In the genomic region with DNA sequence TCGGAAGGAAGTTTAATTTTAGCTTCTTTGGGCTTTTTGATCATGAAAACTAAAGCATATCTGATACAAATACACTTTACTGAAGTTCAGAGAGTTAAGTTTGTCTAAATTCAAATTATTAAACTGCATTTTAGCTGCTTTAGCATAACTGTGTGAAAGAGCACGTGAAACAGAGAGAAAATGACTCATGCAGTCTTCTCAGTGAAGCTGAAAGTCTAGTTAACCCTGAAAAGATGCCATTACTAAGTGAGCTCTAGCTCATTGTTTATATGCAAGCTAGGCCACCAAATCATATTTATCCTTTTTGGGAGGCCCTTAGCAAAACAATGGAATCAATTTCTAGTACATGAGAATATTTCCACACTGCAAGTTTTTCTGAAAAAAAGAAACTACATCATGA, we compare ENCODE assay signal across 11 cellular contexts. TPM values are rescaled to one million over a fixed set of nuclear protein-coding genes. Genes with fewer than 3 reads are reported as not detected.
DNase-seq lines count a peak whose midpoint lies in the region; ATAC-seq and TF ChIP-seq lines count a peak whose summit lies in the region.
"Had no signal": no experiment of that assay in that cellular context is flagged by ENCODE, and none has a peak within 500 bp of the region (broad histone marks: within the 10 kb centered on the region; RNA-seq: fewer than 3 reads in every experiment).

No MANE protein-coding gene starts in this region.

- peak; percentile 50; the same call in 2 of the 3 replicates for ATAC-seq in SK-N-SH treated with all-trans-retinoic acid at 6 μM for 48 hours
- no peak for ATAC-seq in GM18909 (IDR thresholded peaks at IDR 0.05; ENCODE audit: poor library complexity, unreplicated experiment)
- no peak for ATAC-seq in HG03432 (IDR thresholded peaks at IDR 0.05; ENCODE audit: unreplicated experiment)

- H3K4me3 ChIP-seq in GM23248 (no peak overlapping the region), kidney epithelial cell (ENCODE audit: low read depth, low read length) (no peak overlapping the region), Karpas-422 (ENCODE audit: low read length) (no peak overlapping the region)
- H3K4me3 ChIP-seq: stomach had no signal

- H3K4me1 ChIP-seq in GM23248 (ENCODE audit: insufficient read depth): peaks cover 28% of the 10 kb centered on the region
- no peaks in the 10 kb centered on the region for H3K4me1 ChIP-seq in Karpas-422 (ENCODE audit: low read length)

- 21 to 32% methylated on average over 2 of the region's 2 CpGs for WGBS in GM23248 (ENCODE audit: low coverage in 1 of 2, low lambda C conversion rate in 2 of 2, missing lambda C conversion rate in 2 of 2), 2 experiments

- H3K27me3 ChIP-seq in GM23248 (replicated peaks; ENCODE audit: insufficient read depth) (no peaks in the 10 kb centered on the region), kidney epithelial cell (ENCODE audit: control insufficient read depth, insufficient read depth, low read length) (no peaks in the 10 kb centered on the region), Karpas-422 (ENCODE audit: low read length) (no peaks in the 10 kb centered on the region)
- H3K27me3 ChIP-seq: stomach had no signal

- in situ Hi-C loops in GM23248 (cut with MboI): no loop called here

- H2AFZ ChIP-seq in GM23248 (peak overlapping the region; percentile 83), Karpas-422 (ENCODE audit: low read length) (no peak overlapping the region)

- peak; percentile 27 for DNase-seq in GM04504 (ENCODE audit: low read depth)
- peak; percentile 87 for DNase-seq in GM23248
- DNase-seq in kidney epithelial cell (ENCODE audit: low read depth): peak; percentile 42
- no peak for DNase-seq in NAMALWA (ENCODE audit: low spot score)
- DNase-seq in Karpas-422: no peak
- DNase-seq: NCI-H2081, stomach had no signal

- no peaks in the 10 kb centered on the region for H4K20me1 ChIP-seq in GM23248 (ENCODE audit: insufficient read depth)
- no peaks in the 10 kb centered on the region for H4K20me1 ChIP-seq in Karpas-422 (ENCODE audit: insufficient read depth, low read depth, low read length)

- peak overlapping the region; percentile 18 for H3K4me2 ChIP-seq in GM23248 (ENCODE audit: unreplicated experiment)
- H3K4me2 ChIP-seq in Karpas-422 (ENCODE audit: low read depth, low read length, poor library complexity, severe bottlenecking): no peak overlapping the region

- H3K27ac ChIP-seq in GM23248 (peak overlapping the region; percentile 60), Karpas-422 (ENCODE audit: low read length) (no peak overlapping the region)
- H3K27ac ChIP-seq: stomach had no signal

- H3K79me2 ChIP-seq in GM23248 (ENCODE audit: insufficient read depth) (no peaks in the 10 kb centered on the region), Karpas-422 (ENCODE audit: low read length) (no peaks in the 10 kb centered on the region)

- H3K9me2 ChIP-seq in GM23248 (ENCODE audit: insufficient read depth) (no peaks in the 10 kb centered on the region), Karpas-422 (replicated peaks; ENCODE audit: insufficient read depth, low read length) (no peaks in the 10 kb centered on the region)

- H3K36me3 ChIP-seq in GM23248 (ENCODE audit: low read depth): no peaks in the 10 kb centered on the region
- no peaks in the 10 kb centered on the region for H3K36me3 ChIP-seq in kidney epithelial cell (ENCODE audit: control insufficient read depth, insufficient read depth, low read length)
- no peaks in the 10 kb centered on the region for H3K36me3 ChIP-seq in Karpas-422 (ENCODE audit: insufficient read depth, low read length)
- H3K36me3 ChIP-seq: stomach had no signal

- no peak for TF ChIP-seq CTCF in kidney epithelial cell (IDR thresholded peaks at IDR 0.05; ENCODE audit: insufficient read depth, low read length, poor library complexity, severe bottlenecking)

- H3K9ac ChIP-seq in GM23248 (peak overlapping the region; percentile 44), Karpas-422 (ENCODE audit: low read length) (no peak overlapping the region)

- peaks cover 9% of the 10 kb centered on the region for H3F3A ChIP-seq in GM23248 (ENCODE audit: insufficient read depth)

- H3K9me3 ChIP-seq in GM23248 (ENCODE audit: low read depth) (no peaks in the 10 kb centered on the region), Karpas-422 (ENCODE audit: low read length) (no peaks in the 10 kb centered on the region)
- H3K9me3 ChIP-seq: stomach had no signal

TF ChIP-seq in SK-N-SH treated with all-trans-retinoic acid at 6 μM for 48 hours, 23 proteins besides CTCF, POLR2A, EP300 and RAD21:
- TF ChIP-seq GLIS3 (CRISPR knock-in tag; IDR thresholded peaks at IDR 0.05): no peak
- no peak for TF ChIP-seq ZNF70 (CRISPR knock-in tag; IDR thresholded peaks at IDR 0.05)
- TF ChIP-seq TOX (CRISPR knock-in tag; IDR thresholded peaks at IDR 0.05; ENCODE audit: borderline replicate concordance): no peak
- TF ChIP-seq ZFP30 (CRISPR knock-in tag; IDR thresholded peaks at IDR 0.05): no peak
- no peak for TF ChIP-seq ARNTL (CRISPR knock-in tag; IDR thresholded peaks at IDR 0.05; ENCODE audit: borderline replicate concordance, low read depth)
- no peak for TF ChIP-seq ZNF565 (CRISPR knock-in tag; conservative IDR thresholded peaks at IDR 0.05; ENCODE audit: low read depth)
- TF ChIP-seq SNAI2 (CRISPR knock-in tag; IDR thresholded peaks at IDR 0.05): no peak
- TF ChIP-seq, protein P1, sequence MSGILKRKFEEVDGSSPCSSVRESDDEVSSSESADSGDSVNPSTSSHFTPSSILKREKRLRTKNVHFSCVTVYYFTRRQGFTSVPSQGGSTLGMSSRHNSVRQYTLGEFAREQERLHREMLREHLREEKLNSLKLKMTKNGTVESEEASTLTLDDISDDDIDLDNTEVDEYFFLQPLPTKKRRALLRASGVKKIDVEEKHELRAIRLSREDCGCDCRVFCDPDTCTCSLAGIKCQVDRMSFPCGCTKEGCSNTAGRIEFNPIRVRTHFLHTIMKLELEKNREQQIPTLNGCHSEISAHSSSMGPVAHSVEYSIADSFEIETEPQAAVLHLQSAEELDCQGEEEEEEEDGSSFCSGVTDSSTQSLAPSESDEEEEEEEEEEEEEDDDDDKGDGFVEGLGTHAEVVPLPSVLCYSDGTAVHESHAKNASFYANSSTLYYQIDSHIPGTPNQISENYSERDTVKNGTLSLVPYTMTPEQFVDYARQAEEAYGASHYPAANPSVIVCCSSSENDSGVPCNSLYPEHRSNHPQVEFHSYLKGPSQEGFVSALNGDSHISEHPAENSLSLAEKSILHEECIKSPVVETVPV (CRISPR knock-in tag; IDR thresholded peaks at IDR 0.05): no peak
- no peak for TF ChIP-seq ESRRG (CRISPR knock-in tag; IDR thresholded peaks at IDR 0.05)
- TF ChIP-seq TSHZ2 (CRISPR knock-in tag; IDR thresholded peaks at IDR 0.05): no peak
- TF ChIP-seq, protein P2, sequence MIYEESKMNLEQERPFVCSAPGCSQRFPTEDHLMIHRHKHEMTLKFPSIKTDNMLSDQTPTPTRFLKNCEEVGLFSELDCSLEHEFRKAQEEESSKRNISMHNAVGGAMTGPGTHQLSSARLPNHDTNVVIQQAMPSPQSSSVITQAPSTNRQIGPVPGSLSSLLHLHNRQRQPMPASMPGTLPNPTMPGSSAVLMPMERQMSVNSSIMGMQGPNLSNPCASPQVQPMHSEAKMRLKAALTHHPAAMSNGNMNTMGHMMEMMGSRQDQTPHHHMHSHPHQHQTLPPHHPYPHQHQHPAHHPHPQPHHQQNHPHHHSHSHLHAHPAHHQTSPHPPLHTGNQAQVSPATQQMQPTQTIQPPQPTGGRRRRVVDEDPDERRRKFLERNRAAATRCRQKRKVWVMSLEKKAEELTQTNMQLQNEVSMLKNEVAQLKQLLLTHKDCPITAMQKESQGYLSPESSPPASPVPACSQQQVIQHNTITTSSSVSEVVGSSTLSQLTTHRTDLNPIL (CRISPR knock-in tag; IDR thresholded peaks at IDR 0.05; ENCODE audit: low read depth): no peak
- no peak for TF ChIP-seq ZFP3 (CRISPR knock-in tag; IDR thresholded peaks at IDR 0.05)
- no peak for TF ChIP-seq RARB (CRISPR knock-in tag; IDR thresholded peaks at IDR 0.05)
- TF ChIP-seq ZC3H10 (CRISPR knock-in tag; IDR thresholded peaks at IDR 0.05): no peak
- no peak for TF ChIP-seq ZNF8 (CRISPR knock-in tag; IDR thresholded peaks at IDR 0.05)
- no peak for TF ChIP-seq CSDC2 (CRISPR knock-in tag; IDR thresholded peaks at IDR 0.05)

RNA-seq across cellular contexts. Expression of gene TPD52L3, which starts 27.6 kb away (rescaled TPM):
- total RNA-seq in GM23248 (2014; rRNA removed; shearing (Covaris generic)): not detected in 2 replicates
- polyA plus RNA-seq in GM23248 (2016; fragmentation: Nextera tagmentation; extraction: Ambion mirVana): not detected in 2 replicates
- total RNA-seq in kidney epithelial cell: not detected in 2 replicates
- not detected in 2 replicates for total RNA-seq in Karpas-422 (2014; rRNA removed; shearing (Covaris generic); ENCODE audit: low replicate concordance)
- total RNA-seq: progenitor cell of endocrine pancreas, stomach had no signal
- polyA plus RNA-seq: stomach had no signal

RNA-seq across cellular contexts. Expression of gene UHRF2, which starts 57.3 kb away (rescaled TPM):
- total RNA-seq in GM23248 (2014; rRNA removed; shearing (Covaris generic)): 53.1 and 61.1 TPM in 2 replicates
- 21.2 and 25.8 TPM in 2 replicates for polyA plus RNA-seq in GM23248 (2016; fragmentation: Nextera tagmentation; extraction: Ambion mirVana)
- total RNA-seq in kidney epithelial cell: 31.9 and 32.9 TPM in 2 replicates
- total RNA-seq in Karpas-422 (2014; rRNA removed; shearing (Covaris generic); ENCODE audit: low replicate concordance): 45.4 and 85.5 TPM in 2 replicates

Comparison
In these comparisons a context has a peak if more than half of its experiments do, and no peak if none do; other contexts are left out.
1. DNase-seq: peak in GM04504 (single experiment), GM23248 (single experiment) and kidney epithelial cell (single experiment); none in NAMALWA (single experiment) and Karpas-422 (single experiment).